In the genomic region with DNA sequence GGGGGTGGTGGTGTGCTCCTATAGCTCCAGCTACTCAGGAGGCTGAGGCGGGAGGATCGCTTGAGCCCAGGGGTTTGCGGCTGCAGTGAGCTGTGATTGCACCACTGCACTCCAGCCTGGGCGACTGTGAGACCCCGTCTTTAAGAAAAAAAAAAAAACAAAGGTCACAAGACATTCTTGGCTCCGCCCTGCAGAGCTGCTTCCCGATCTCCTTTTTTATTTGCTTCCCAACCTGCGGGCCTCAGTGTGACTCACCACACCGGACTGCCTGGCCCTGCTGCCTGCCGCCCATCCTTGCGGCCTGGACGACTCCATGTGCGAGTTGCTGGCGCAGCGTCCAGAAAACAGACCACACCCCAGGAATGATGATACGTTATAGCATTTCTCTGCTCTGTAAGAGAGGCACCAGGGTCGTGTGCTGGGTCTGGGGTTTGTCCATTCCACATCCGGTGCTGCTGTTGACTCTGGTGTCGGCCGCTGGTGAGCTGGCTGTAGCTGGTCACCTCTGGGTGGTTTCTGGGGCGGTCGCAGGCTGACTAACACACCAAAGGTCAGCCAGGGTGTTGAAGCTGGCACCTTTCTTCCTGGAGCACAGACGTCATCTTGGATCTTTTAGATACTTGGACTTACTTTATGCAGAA, we compare ENCODE assay signal across 1 cellular context.
TF ChIP-seq lines count a peak whose summit lies in the region.

No MANE protein-coding gene starts in this region.

TF ChIP-seq in HepG2, 621 proteins besides CTCF, POLR2A, EP300 and RAD21 (continued from another document and continues in another):
- TF ChIP-seq SNAPC4 (CRISPR knock-in tag; IDR thresholded peaks at IDR 0.05) (no peak), EEA1 (CRISPR knock-in tag; IDR thresholded peaks at IDR 0.05; ENCODE audit: borderline replicate concordance) (no peak), ZBTB4 (CRISPR knock-in tag; IDR thresholded peaks at IDR 0.05; ENCODE audit: borderline replicate concordance) (no peak), PPARG (CRISPR knock-in tag; conservative IDR thresholded peaks at IDR 0.05) (peak; percentile 69), ZNF296 (CRISPR knock-in tag; conservative IDR thresholded peaks at IDR 0.05) (no peak), KDM4B (CRISPR knock-in tag; IDR thresholded peaks at IDR 0.05) (no peak), SMAD3 (CRISPR knock-in tag; IDR thresholded peaks at IDR 0.05) (peak; percentile 52; the same call in 1 of the 2 replicates), IRF1 (CRISPR knock-in tag; IDR thresholded peaks at IDR 0.05; ENCODE audit: low read depth) (no peak), NR2F1 (CRISPR knock-in tag; IDR thresholded peaks at IDR 0.05) (peak; percentile 57 to 90), TFAP4 (IDR thresholded peaks at IDR 0.05; ENCODE audit: borderline replicate concordance, low read depth) (peak; percentile 56; the same call in 1 of the 2 replicates), NFKB2 (CRISPR knock-in tag; IDR thresholded peaks at IDR 0.05; ENCODE audit: borderline replicate concordance) (no peak), PTBP1 (IDR thresholded peaks at IDR 0.05; ENCODE audit: low read depth, low read length, poor library complexity, severe bottlenecking) (peak; percentile 60), DPF2 (CRISPR knock-in tag; IDR thresholded peaks at IDR 0.05; ENCODE audit: borderline replicate concordance, low read depth) (peak; percentile 70; the same call in 1 of the 2 replicates), SYNCRIP (IDR thresholded peaks at IDR 0.05; ENCODE audit: insufficient read depth, low read depth, low read length) (no peak), ATF7-NPFF (CRISPR knock-in tag; IDR thresholded peaks at IDR 0.05; ENCODE audit: low read depth) (no peak), POLR2G (IDR thresholded peaks at IDR 0.05; ENCODE audit: low read depth, low read length) (no peak), ZNF580 (CRISPR knock-in tag; IDR thresholded peaks at IDR 0.05; ENCODE audit: borderline replicate concordance, low read depth) (no peak), ZNF451 (CRISPR knock-in tag; IDR thresholded peaks at IDR 0.05) (no peak), SP4 (CRISPR knock-in tag; IDR thresholded peaks at IDR 0.05) (peak; percentile 36; the same call in 1 of the 2 replicates), ZNF879 (CRISPR knock-in tag; IDR thresholded peaks at IDR 0.05) (no peak), NFAT5 (CRISPR knock-in tag; IDR thresholded peaks at IDR 0.05) (no peak), ZNF512 (CRISPR knock-in tag; IDR thresholded peaks at IDR 0.05) (no peak), RFX3 (CRISPR knock-in tag; IDR thresholded peaks at IDR 0.05) (no peak), CHD4 (IDR thresholded peaks at IDR 0.05; ENCODE audit: borderline replicate concordance, low read length) (no peak), THYN1 (CRISPR knock-in tag; IDR thresholded peaks at IDR 0.05; ENCODE audit: borderline replicate concordance, low read depth) (no peak), REPIN1 (CRISPR knock-in tag; IDR thresholded peaks at IDR 0.05; ENCODE audit: borderline replicate concordance, low read depth) (0 out of 2 replicates have a peak, but pooled peaks have one; percentile 35), PAF1 (CRISPR knock-in tag; IDR thresholded peaks at IDR 0.05) (no peak), ZNF30 (CRISPR knock-in tag; IDR thresholded peaks at IDR 0.05) (no peak), NBN (conservative IDR thresholded peaks at IDR 0.05) (no peak), ELF4 (CRISPR knock-in tag; IDR thresholded peaks at IDR 0.05; ENCODE audit: borderline replicate concordance) (no peak), TFDP1 (CRISPR knock-in tag; IDR thresholded peaks at IDR 0.05; ENCODE audit: borderline replicate concordance) (peak; percentile 49; the same call in 1 of the 2 replicates), KDM2A (CRISPR knock-in tag; IDR thresholded peaks at IDR 0.05; ENCODE audit: borderline replicate concordance, low read depth) (peak; percentile 53; the same call in 1 of the 2 replicates), NR1H2 (CRISPR knock-in tag; IDR thresholded peaks at IDR 0.05; ENCODE audit: borderline replicate concordance, low read depth) (no peak), FLYWCH1 (CRISPR knock-in tag; IDR thresholded peaks at IDR 0.05) (no peak)
- TF ChIP-seq, protein P1, sequence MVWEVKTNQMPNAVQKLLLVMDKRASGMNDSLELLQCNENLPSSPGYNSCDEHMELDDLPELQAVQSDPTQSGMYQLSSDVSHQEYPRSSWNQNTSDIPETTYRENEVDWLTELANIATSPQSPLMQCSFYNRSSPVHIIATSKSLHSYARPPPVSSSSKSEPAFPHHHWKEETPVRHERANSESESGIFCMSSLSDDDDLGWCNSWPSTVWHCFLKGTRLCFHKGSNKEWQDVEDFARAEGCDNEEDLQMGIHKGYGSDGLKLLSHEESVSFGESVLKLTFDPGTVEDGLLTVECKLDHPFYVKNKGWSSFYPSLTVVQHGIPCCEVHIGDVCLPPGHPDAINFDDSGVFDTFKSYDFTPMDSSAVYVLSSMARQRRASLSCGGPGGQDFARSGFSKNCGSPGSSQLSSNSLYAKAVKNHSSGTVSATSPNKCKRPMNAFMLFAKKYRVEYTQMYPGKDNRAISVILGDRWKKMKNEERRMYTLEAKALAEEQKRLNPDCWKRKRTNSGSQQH (CRISPR knock-in tag; IDR thresholded peaks at IDR 0.05; ENCODE audit: low read depth), result peak; percentile 79
